In the genomic region with DNA sequence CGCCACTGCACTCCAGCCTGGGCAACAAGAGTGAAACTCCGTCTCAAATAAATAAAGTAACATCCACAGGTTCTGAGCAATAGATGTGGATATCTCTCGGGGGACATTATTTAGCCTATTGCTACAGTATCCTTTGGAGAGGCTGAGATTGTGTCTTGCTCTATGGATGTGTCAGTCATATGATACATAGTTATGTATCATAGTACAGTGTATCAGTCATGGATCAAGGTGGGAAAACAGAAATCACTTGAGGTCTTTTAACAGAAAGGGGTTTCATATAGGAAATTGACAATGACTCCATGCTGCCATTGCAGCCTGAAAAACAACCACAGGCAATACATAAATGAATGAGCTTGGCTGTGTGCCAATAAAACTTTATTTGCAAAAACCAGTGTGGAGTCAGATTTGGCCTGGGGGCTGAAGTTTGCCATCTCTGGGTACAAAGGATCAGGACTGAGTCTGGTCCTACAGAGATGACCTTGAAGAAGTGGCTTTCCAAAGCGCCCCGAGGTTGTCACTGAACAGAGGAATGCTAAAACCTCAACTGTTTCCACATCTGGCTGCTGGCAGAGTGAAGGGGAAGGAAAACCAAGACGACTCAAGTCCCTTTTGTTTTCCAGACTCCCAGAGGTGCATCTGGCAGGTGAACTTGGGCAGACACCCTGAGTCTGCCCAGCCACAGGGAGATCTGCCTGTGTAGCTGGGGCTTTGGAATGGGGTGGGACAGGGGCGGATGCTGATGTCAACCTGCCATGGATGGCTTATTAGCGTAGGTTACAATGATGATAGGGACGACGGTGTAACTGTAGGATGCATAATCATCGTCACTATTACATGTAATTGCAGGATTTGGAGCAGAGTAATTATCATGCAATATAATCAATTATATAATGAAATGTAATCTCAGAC, we compare ENCODE assay signal across 21 cellular contexts.
"Had no signal": no experiment of that assay in that cellular context is flagged by ENCODE, and none has a peak within 500 bp of the region (broad histone marks: within the 10 kb centered on the region; RNA-seq: fewer than 3 reads in every experiment).

No MANE protein-coding gene starts in this region.

- H3K27ac ChIP-seq: body of pancreas, esophagus squamous epithelium, heart right ventricle, left ventricle myocardium inferior, spleen, thyroid gland had no signal

- H3K4me1 ChIP-seq: body of pancreas, esophagus squamous epithelium, heart right ventricle, left ventricle myocardium inferior, spleen, thyroid gland had no signal

- H3K4me3 Mint-ChIP-seq: activated CD4-positive, alpha-beta T cell treated with anti-CD3 and anti-CD28 coated beads, Interleukin-2, amount 10 ng/mL, durations not matched to agents 7 days and 5 days; activated naive CD8-positive, alpha-beta T cell; nephron; stimulated activated naive B cell treated with anti-CD40 and anti-IgM and Interleukin-4, amounts not matched to agents 10 μg/mL and 1 μg/mL and 100 μg/mL, for 72 hours; T-helper 1 cell treated with Interleukin-12 subunit alpha and Interleukin-12 subunit beta and Interleukin-4 antibody, amounts not matched to agents 30 μg/mL and 1 μg/mL, for 36 hours had no signal

- H3K36me3 Mint-ChIP-seq: activated naive CD8-positive, alpha-beta T cell; stimulated activated naive B cell treated with anti-CD40 and anti-IgM and Interleukin-4, amounts not matched to agents 10 μg/mL and 1 μg/mL and 100 μg/mL, for 72 hours had no signal

- FAIRE-seq: endothelial cell of umbilical vein, urothelium cell line had no signal

- H3K27me3 ChIP-seq: thyroid gland had no signal

- H3K4me3 ChIP-seq: body of pancreas, esophagus squamous epithelium, heart right ventricle, left ventricle myocardium inferior, spleen, thyroid gland had no signal

- H3K36me3 ChIP-seq: esophagus squamous epithelium, heart right ventricle, left ventricle myocardium inferior, spleen, thyroid gland had no signal

- H3K9me3 ChIP-seq: body of pancreas, esophagus squamous epithelium, heart right ventricle, left ventricle myocardium inferior, spleen, thyroid gland had no signal

- H3K27ac Mint-ChIP-seq: activated naive CD8-positive, alpha-beta T cell; nephron; stimulated activated naive B cell treated with anti-CD40 and anti-IgM and Interleukin-4, amounts not matched to agents 10 μg/mL and 1 μg/mL and 100 μg/mL, for 72 hours; T-helper 1 cell treated with Interleukin-12 subunit alpha and Interleukin-12 subunit beta and Interleukin-4 antibody, amounts not matched to agents 30 μg/mL and 1 μg/mL, for 36 hours had no signal

- ATAC-seq: body of pancreas, heart right ventricle had no signal

- H3K4me1 Mint-ChIP-seq: nephron; stimulated activated naive B cell treated with anti-CD40 and anti-IgM and Interleukin-4, amounts not matched to agents 10 μg/mL and 1 μg/mL and 100 μg/mL, for 72 hours had no signal

- DNase-seq: activated CD4-positive, alpha-beta T cell treated with anti-CD3 and anti-CD28 coated beads, Interleukin-2, amount 10 ng/mL, durations not matched to agents 7 days and 5 days; activated effector memory CD4-positive, alpha-beta T cell treated with Interleukin-2 at 50 U/mL for 16 hours; activated T-cell treated with anti-CD3 and anti-CD28 coated beads for 4 hours; amygdala; body of pancreas; dermis blood vessel endothelial cell; effector memory CD4-positive, alpha-beta T cell; esophagus squamous epithelium; heart right ventricle; left ventricle myocardium inferior; mammary epithelial cell; midbrain; spleen; stimulated activated CD4-positive, alpha-beta T cell treated with anti-CD3 and anti-CD28 coated beads, Interleukin-4, amount 100 ng/mL, for 4 hours; stimulated activated naive B cell treated with anti-CD40 and anti-IgM and Interleukin-4, amounts not matched to agents 10 μg/mL and 1 μg/mL and 100 μg/mL, for 72 hours; thyroid gland had no signal

- H3K9me3 Mint-ChIP-seq: activated CD4-positive, alpha-beta T cell treated with anti-CD3 and anti-CD28 coated beads, Interleukin-2, amount 10 ng/mL, durations not matched to agents 7 days and 5 days; nephron; stimulated activated naive B cell treated with anti-CD40 and anti-IgM and Interleukin-4, amounts not matched to agents 10 μg/mL and 1 μg/mL and 100 μg/mL, for 72 hours; T-helper 1 cell treated with Interleukin-12 subunit alpha and Interleukin-12 subunit beta and Interleukin-4 antibody, amounts not matched to agents 30 μg/mL and 1 μg/mL, for 36 hours had no signal
